Comparison of ENCODE assay signal across 17 cellular contexts in the genomic region with DNA sequence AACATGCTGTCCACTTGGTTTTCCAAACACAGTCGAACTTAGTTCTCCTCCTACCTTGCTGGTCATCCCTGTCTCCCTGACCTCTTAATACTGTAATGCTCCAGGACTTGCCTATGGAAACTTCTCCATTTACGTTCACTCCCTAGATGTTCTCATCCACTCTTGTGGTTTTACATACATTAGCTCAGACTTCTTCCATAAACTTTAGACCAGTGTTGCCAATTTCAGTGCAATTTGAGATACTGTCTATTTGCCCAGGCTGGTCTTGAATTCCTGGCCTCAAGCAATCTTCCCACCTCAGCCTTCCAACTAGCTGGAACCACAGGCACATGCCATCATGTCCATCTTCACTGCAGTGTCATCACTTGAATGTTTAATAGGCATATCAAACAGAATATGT. TPM values are rescaled to one million over a fixed set of nuclear protein-coding genes. Genes with fewer than 3 reads are reported as not detected.
DNase-seq lines count a peak whose midpoint lies in the region; ATAC-seq and TF ChIP-seq lines count a peak whose summit lies in the region.
"Had no signal": no experiment of that assay in that cellular context is flagged by ENCODE, and none has a peak within 500 bp of the region (broad histone marks: within the 10 kb centered on the region; RNA-seq: fewer than 3 reads in every experiment).

No MANE protein-coding gene starts in this region.

- H3K36me3 ChIP-seq in HCT116 (ENCODE audit: control insufficient read depth in 1 of 2, insufficient read depth in 2 of 2, low read length in 2 of 2) (no peaks in the 10 kb centered on the region), OCI-LY3 (replicated peaks; ENCODE audit: low read depth, low read length) (peaks cover 6% of the 10 kb centered on the region), esophagus muscularis mucosa (no peaks in the 10 kb centered on the region), skeletal muscle satellite cell (ENCODE audit: insufficient read depth, low read length) (peaks cover 10% of the 10 kb centered on the region)
- H3K36me3 ChIP-seq: cardiac muscle cell, vagina had no signal

- peaks cover 29 to 67% of the 10 kb centered on the region in 2 experiments for H3K4me1 ChIP-seq in HCT116 (ENCODE audit: control insufficient read depth in 1 of 2, insufficient read depth in 2 of 2, low read length in 2 of 2)
- H3K4me1 ChIP-seq in OCI-LY3 (ENCODE audit: low read length), result peaks cover 19% of the 10 kb centered on the region; the same call in 1 of the 2 replicates
- peaks cover 37 to 79% (median 70%) of the 10 kb centered on the region in 4 donors for H3K4me1 ChIP-seq in esophagus muscularis mucosa
- H3K4me1 ChIP-seq in skeletal muscle satellite cell (ENCODE audit: control insufficient read depth, insufficient read depth, low read length), result peaks cover 58% of the 10 kb centered on the region

- H4K20me1 ChIP-seq in HCT116 (ENCODE audit: insufficient read depth) (no peaks in the 10 kb centered on the region), OCI-LY3 (ENCODE audit: insufficient read depth, low read length) (no peaks in the 10 kb centered on the region; the same call in 1 of the 2 replicates)

- POLR2A ChIA-PET in HCT116 (lab: Charles Lee), result no interaction called here

- peak overlapping the region; percentile 68 to 71; a peak in 3 of 4 replicates for H3K4me3 ChIP-seq in HCT116 (replicated peaks in 1 of 2; ENCODE audit: low read depth in 1 of 2, low read length in 2 of 2)
- peak overlapping the region; percentile 86 for H3K4me3 ChIP-seq in OCI-LY3 (ENCODE audit: low read length)
- no peak overlapping the region for H3K4me3 ChIP-seq in esophagus muscularis mucosa
- peak overlapping the region; percentile 86 for H3K4me3 ChIP-seq in skeletal muscle satellite cell (ENCODE audit: low read length)

- H3K27me3 Mint-ChIP-seq in stimulated activated naive CD8-positive, alpha-beta T cell treated with anti-CD3 and anti-CD28 coated beads, Interleukin-15, amount 100 ng/mL, for 72 hours, result peaks cover 47% of the 10 kb centered on the region
- no peaks in the 10 kb centered on the region for H3K27me3 Mint-ChIP-seq in effector memory CD8-positive, alpha-beta T cell

- WGBS in esophagus muscularis mucosa, result 88% methylated on average over 2 of the region's 2 CpGs

- peaks cover 34% of the 10 kb centered on the region for H3K4me1 Mint-ChIP-seq in stimulated activated naive CD8-positive, alpha-beta T cell treated with anti-CD3 and anti-CD28 coated beads, Interleukin-15, amount 100 ng/mL, for 72 hours
- H3K4me1 Mint-ChIP-seq in effector memory CD8-positive, alpha-beta T cell (ENCODE audit: low read depth in 2 of 2), result peaks cover 12 to 21% of the 10 kb centered on the region in 2 donors

- no TSS peak for BruUV-seq in HCT116 (replicated peaks; lab: Mats Ljungman, UMichigan)

- H3K27ac ChIP-seq in HCT116 (ENCODE audit: low read depth, low read length), result no peak overlapping the region
- no peak overlapping the region for H3K27ac ChIP-seq in OCI-LY3 (ENCODE audit: low read length)
- H3K27ac ChIP-seq in esophagus muscularis mucosa (replicated peaks in 1 of 4), result peak overlapping the region; percentile 94 to 95 (median 94)
- H3K27ac ChIP-seq: cardiac muscle cell had no signal

- no peak for TF ChIP-seq CTCF in HCT116 (IDR thresholded peaks at IDR 0.05 in 2 of 3, conservative IDR thresholded peaks at IDR 0.05 in 1 of 3; ENCODE audit: borderline replicate concordance in 1 of 3, insufficient read depth in 1 of 3, low read depth in 2 of 3, low read length in 2 of 3)
- TF ChIP-seq CTCF in OCI-LY3 (IDR thresholded peaks at IDR 0.05; ENCODE audit: low read depth, low read length), result no peak
- TF ChIP-seq CTCF in esophagus muscularis mucosa (IDR thresholded peaks at IDR 0.05), result no peak

- peaks cover 5% of the 10 kb centered on the region for H3K36me3 Mint-ChIP-seq in effector memory CD8-positive, alpha-beta T cell (ENCODE audit: insufficient read depth)
- H3K36me3 Mint-ChIP-seq: memory B cell had no signal

- H3K9me3 Mint-ChIP-seq in stimulated activated naive CD8-positive, alpha-beta T cell treated with anti-CD3 and anti-CD28 coated beads, Interleukin-15, amount 100 ng/mL, for 72 hours, result no peaks in the 10 kb centered on the region
- H3K9me3 Mint-ChIP-seq in effector memory CD8-positive, alpha-beta T cell, result no peaks in the 10 kb centered on the region
- H3K9me3 Mint-ChIP-seq: activated CD4-positive, alpha-beta T cell treated with anti-CD3 and anti-CD28 coated beads, Interleukin-2, amount 10 ng/mL, durations not matched to agents 24 days and 14 days; memory B cell had no signal

- H3K9ac ChIP-seq in HCT116 (ENCODE audit: low read length) (no peak overlapping the region), OCI-LY3 (ENCODE audit: low read length) (peak overlapping the region; percentile 74; the same call in 1 of the 2 replicates), skeletal muscle satellite cell (ENCODE audit: low read depth, low read length) (no peak overlapping the region)

- no peaks in the 10 kb centered on the region for H3K27me3 ChIP-seq in HCT116 (ENCODE audit: insufficient read depth, low read length)
- H3K27me3 ChIP-seq in OCI-LY3 (ENCODE audit: low read depth, low read length), result no peaks in the 10 kb centered on the region
- no peaks in the 10 kb centered on the region for H3K27me3 ChIP-seq in esophagus muscularis mucosa
- no peaks in the 10 kb centered on the region for H3K27me3 ChIP-seq in skeletal muscle satellite cell (ENCODE audit: control insufficient read depth, insufficient read depth, low read length)
- H3K27me3 ChIP-seq: vagina had no signal

- intact Hi-C loops in HCT116 (cut with micrococcal nuclease) (no loop called here), esophagus muscularis mucosa (cut with DNase I) (no loop called here)

- H3K4me2 ChIP-seq in HCT116 (ENCODE audit: low read length) (peak overlapping the region; percentile 82), OCI-LY3 (ENCODE audit: low read length) (peak overlapping the region; percentile 66), skeletal muscle satellite cell (ENCODE audit: low read length) (peak overlapping the region; percentile 83)

- ATAC-seq in HCT116, result no peak
- no peak for ATAC-seq in stimulated activated naive CD8-positive, alpha-beta T cell treated with anti-CD3 and anti-CD28 coated beads, Interleukin-15, amount 100 ng/mL, for 72 hours
- no peak for ATAC-seq in effector memory CD8-positive, alpha-beta T cell (replicated peaks)

- no peak overlapping the region for H2AFZ ChIP-seq in HCT116 (ENCODE audit: low read depth, low read length, poor library complexity, severe bottlenecking)
- no peak overlapping the region for H2AFZ ChIP-seq in OCI-LY3 (ENCODE audit: low read depth, low read length)

- DNase-seq in HCT116 (ENCODE audit: low read depth, low spot score), result no peak
- DNase-seq in esophagus muscularis mucosa (ENCODE audit: extremely low spot score), result no peak
- no peak for DNase-seq in stimulated activated naive CD8-positive, alpha-beta T cell treated with anti-CD3 and anti-CD28 coated beads, Interleukin-15, amount 100 ng/mL, for 72 hours
- no peak for DNase-seq in AML-193 (lab: John Stamatoyannopoulos, UW)
- DNase-seq in effector memory CD8-positive, alpha-beta T cell, result no peak
- DNase-seq: activated CD4-positive, alpha-beta T cell treated with anti-CD3 and anti-CD28 coated beads, Interleukin-2, amount 10 ng/mL, durations not matched to agents 24 days and 14 days; NCI-H2107; NCI-H82; SHP77 treated with DMSO at 0.1 percent for 48 hours; spleen; T1000 had no signal

- TF ChIP-seq EP300 in esophagus muscularis mucosa (IDR thresholded peaks at IDR 0.05), result no peak

- H3K4me3 Mint-ChIP-seq in stimulated activated naive CD8-positive, alpha-beta T cell treated with anti-CD3 and anti-CD28 coated beads, Interleukin-15, amount 100 ng/mL, for 72 hours, result no peak overlapping the region
- H3K4me3 Mint-ChIP-seq in effector memory CD8-positive, alpha-beta T cell, result no peak overlapping the region
- H3K4me3 Mint-ChIP-seq: activated CD4-positive, alpha-beta T cell treated with anti-CD3 and anti-CD28 coated beads, Interleukin-2, amount 10 ng/mL, durations not matched to agents 24 days and 14 days; activated naive CD8-positive, alpha-beta T cell; memory B cell had no signal

- TF ChIP-seq POLR2A in HCT116 (IDR thresholded peaks at IDR 0.05; ENCODE audit: borderline replicate concordance, extremely low read depth, insufficient read depth, insufficient read length) (no peak), esophagus muscularis mucosa (IDR thresholded peaks at IDR 0.05; ENCODE audit: low read depth) (no peak)

- no peak overlapping the region for H3K27ac Mint-ChIP-seq in stimulated activated naive CD8-positive, alpha-beta T cell treated with anti-CD3 and anti-CD28 coated beads, Interleukin-15, amount 100 ng/mL, for 72 hours
- no peak overlapping the region for H3K27ac Mint-ChIP-seq in effector memory CD8-positive, alpha-beta T cell
- H3K27ac Mint-ChIP-seq: activated CD4-positive, alpha-beta T cell treated with anti-CD3 and anti-CD28 coated beads, Interleukin-2, amount 10 ng/mL, durations not matched to agents 24 days and 14 days; activated naive CD8-positive, alpha-beta T cell; memory B cell had no signal

- no peaks in the 10 kb centered on the region for H3K9me3 ChIP-seq in HCT116 (ENCODE audit: control insufficient read depth in 1 of 2, insufficient read depth in 1 of 2, low read depth in 1 of 2, low read length in 2 of 2)
- no peaks in the 10 kb centered on the region for H3K9me3 ChIP-seq in OCI-LY3 (ENCODE audit: insufficient read depth, low read length)
- H3K9me3 ChIP-seq in esophagus muscularis mucosa, result no peaks in the 10 kb centered on the region
- H3K9me3 ChIP-seq in skeletal muscle satellite cell (replicated peaks; ENCODE audit: low read length), result no peaks in the 10 kb centered on the region
- H3K9me3 ChIP-seq: spleen, vagina had no signal

- H3K79me2 ChIP-seq in HCT116 (ENCODE audit: insufficient read depth, low read length) (peaks cover 11% of the 10 kb centered on the region), OCI-LY3 (ENCODE audit: low read length) (peaks cover 13% of the 10 kb centered on the region)

- RAD21 ChIA-PET in HCT116 (lab: Charles Lee; ENCODE audit: low non-redundant PET in 1 of 2, low total read pairs in 2 of 2, uncharacterized antibody in 2 of 2, unreplicated experiment in 2 of 2), result no interaction called here

- CTCF ChIA-PET in HCT116 (lab: Charles Lee), result interaction anchor here (0.7 to 1.1 kb wide), 2 partner anchors 16 to 156 kb away, joined by 3 read pairs; no protein-coding TSS in a partner anchor

- H3K9me2 ChIP-seq in HCT116 (ENCODE audit: insufficient read depth), result no peaks in the 10 kb centered on the region

- no peak for TF ChIP-seq RAD21 in HCT116 (IDR thresholded peaks at IDR 0.05; ENCODE audit: low read depth)

RNA-seq across cellular contexts. Expression of gene MATCAP1, which starts 1.5 kb away (rescaled TPM):
- total RNA-seq in HCT116 (2021; ENCODE audit: unreplicated experiment) (38.7 TPM), esophagus muscularis mucosa (10 to 100 TPM in 2 of 4 donors, 1 to 10 TPM in 2; 7.8 to 17.7 (median 11.2) TPM)
- polyA plus RNA-seq in HCT116 (2012), result 29.7 and 41.0 TPM in 2 replicates
- total RNA-seq in skeletal muscle satellite cell (2012; rRNA removed), result 10.6 and 14.9 TPM in 2 replicates

RNA-seq across cellular contexts. Expression of gene EXOC3L1, which starts 7.6 kb away (rescaled TPM):
- total RNA-seq in HCT116 (2021; ENCODE audit: unreplicated experiment) (0.30 TPM), esophagus muscularis mucosa (1 to 10 TPM; 1.2 to 4.0 (median 2.1) TPM)
- 0.14 and 0.16 TPM in 2 replicates for polyA plus RNA-seq in HCT116 (2012)
- total RNA-seq in skeletal muscle satellite cell (2012; rRNA removed), result not detected in 2 replicates

RNA-seq across cellular contexts. Expression of gene E2F4, which starts 9.7 kb away (rescaled TPM):
- total RNA-seq in HCT116 (2021; ENCODE audit: unreplicated experiment) (114 TPM), esophagus muscularis mucosa (10 to 100 TPM; 54.8 to 96.9 (median 93.1) TPM)
- 92.8 and 99.8 TPM in 2 replicates for polyA plus RNA-seq in HCT116 (2012)
- 77.6 and 88.0 TPM in 2 replicates for total RNA-seq in skeletal muscle satellite cell (2012; rRNA removed)

RNA-seq across cellular contexts. Expression of gene NOL3, which starts 11.9 kb away (rescaled TPM):
- total RNA-seq in HCT116 (2021; ENCODE audit: unreplicated experiment) (54.0 TPM), esophagus muscularis mucosa (10 to 100 TPM; 40.6 to 58.2 (median 45.4) TPM)
- 76.0 and 87.8 TPM in 2 replicates for polyA plus RNA-seq in HCT116 (2012)
- total RNA-seq in skeletal muscle satellite cell (2012; rRNA removed), result 17.3 and 24.3 TPM in 2 replicates

RNA-seq across cellular contexts. Expression of gene ELMO3, which starts 16.6 kb away (rescaled TPM):
- total RNA-seq in HCT116 (2021; ENCODE audit: unreplicated experiment) (45.8 TPM), esophagus muscularis mucosa (under 1 TPM; 0.33 to 0.83 (median 0.60) TPM)
- polyA plus RNA-seq in HCT116 (2012), result 53.4 and 60.6 TPM in 2 replicates
- 0.25 and 0.44 TPM in 2 replicates for total RNA-seq in skeletal muscle satellite cell (2012; rRNA removed)

Comparison
In these comparisons a context has a peak if more than half of its experiments do, and no peak if none do; other contexts are left out.
1. H3K27ac ChIP-seq: peak in esophagus muscularis mucosa (4 of 4); none in HCT116 (single experiment) and OCI-LY3 (single experiment).
2. H3K4me3 ChIP-seq: peak in HCT116 (2 of 2), OCI-LY3 (single experiment) and skeletal muscle satellite cell (single experiment); none in esophagus muscularis mucosa (0 of 4).
3. Peak in every context shown above with its lines, with median percentiles within 50 percentile points of each other: H3K4me2 ChIP-seq.